In genomic region chr2:113175736-113176695, GRCh38 we compare ENCODE assay signal across 11 cellular contexts.
A peak's percentile ranks its signal among the peaks of the same experiment; 100 is the strongest.
DNase-seq lines count a peak whose midpoint lies in the region; ATAC-seq and TF ChIP-seq lines count a peak whose summit lies in the region.
"Had no signal": no experiment of that assay in that cellular context is flagged by ENCODE, and none has a peak within 500 bp of the region (broad histone marks: within the 10 kb centered on the region; RNA-seq: fewer than 3 reads in every experiment).

No MANE protein-coding gene starts in this region.

- TF ChIP-seq CTCF in NB4 (IDR thresholded peaks at IDR 0.05; ENCODE audit: low read depth, low read length) = no peak

- H3K4me1 Mint-ChIP-seq in central memory CD8-positive, alpha-beta T cell = peaks cover 88% of the 10 kb centered on the region

- H3K4me3 ChIP-seq in NB4 (ENCODE audit: low read depth, low read length) = peak overlapping the region; percentile 85
- H3K4me3 ChIP-seq: A549 had no signal

- peaks cover 38% of the 10 kb centered on the region for H3K36me3 Mint-ChIP-seq in central memory CD8-positive, alpha-beta T cell (ENCODE audit: insufficient read depth)

- H3K27me3 Mint-ChIP-seq in central memory CD8-positive, alpha-beta T cell = no peaks in the 10 kb centered on the region

- DNase-seq in activated CD4-positive, CD25-positive, alpha-beta regulatory T cell treated with anti-CD3 and anti-CD28 coated beads, Interleukin-2, amount 50 U/mL, for 72 hours = peak; percentile 44
- no peak for DNase-seq in NB4 (ENCODE audit: low read depth)
- DNase-seq in central memory CD8-positive, alpha-beta T cell (ENCODE audit: low spot score in 2 of 2) = no peak
- DNase-seq in stimulated activated naive CD4-positive, alpha-beta T cell treated with Interleukin-2 at 50 U/mL for 16 hours (lab: John Stamatoyannopoulos, UW) = peak; percentile 23
- DNase-seq in central memory CD4-positive, alpha-beta T cell = no peak
- DNase-seq: GDM1 had no signal

- H3K4me3 Mint-ChIP-seq in central memory CD8-positive, alpha-beta T cell = peak overlapping the region; percentile 82
- H3K4me3 Mint-ChIP-seq: neural crest cell had no signal

- H3K27ac Mint-ChIP-seq in central memory CD8-positive, alpha-beta T cell (ENCODE audit: low read depth) = peak overlapping the region; percentile 94

- no peak for TF ChIP-seq POLR2A in NB4 (IDR thresholded peaks at IDR 0.05; ENCODE audit: extremely low read depth, insufficient read length)

- H3K9me3 Mint-ChIP-seq in central memory CD8-positive, alpha-beta T cell = no peaks in the 10 kb centered on the region
- H3K9me3 Mint-ChIP-seq: neural crest cell had no signal

- no peak for ATAC-seq in activated CD4-positive, CD25-positive, alpha-beta regulatory T cell treated with anti-CD3 and anti-CD28 coated beads, Interleukin-2, amount 50 U/mL, for 24 hours
- no peak for ATAC-seq in central memory CD8-positive, alpha-beta T cell (replicated peaks; ENCODE audit: extremely low read depth, poor library complexity, severe bottlenecking)
- ATAC-seq in GM19455 (IDR thresholded peaks at IDR 0.05; ENCODE audit: unreplicated experiment) = no peak
- no peak for ATAC-seq in GM19023 (IDR thresholded peaks at IDR 0.05; ENCODE audit: unreplicated experiment)

Comparison
In these comparisons a context has a peak if more than half of its experiments do, and no peak if none do; other contexts are left out.
1. DNase-seq: peak in activated CD4-positive, CD25-positive, alpha-beta regulatory T cell treated with anti-CD3 and anti-CD28 coated beads, Interleukin-2, amount 50 U/mL, for 72 hours (single experiment) and stimulated activated naive CD4-positive, alpha-beta T cell treated with Interleukin-2 at 50 U/mL for 16 hours (single experiment); none in NB4 (single experiment), central memory CD8-positive, alpha-beta T cell (0 of 2) and central memory CD4-positive, alpha-beta T cell (single experiment).